Comparison of ENCODE assay signal across 20 cellular contexts in the genomic region with DNA sequence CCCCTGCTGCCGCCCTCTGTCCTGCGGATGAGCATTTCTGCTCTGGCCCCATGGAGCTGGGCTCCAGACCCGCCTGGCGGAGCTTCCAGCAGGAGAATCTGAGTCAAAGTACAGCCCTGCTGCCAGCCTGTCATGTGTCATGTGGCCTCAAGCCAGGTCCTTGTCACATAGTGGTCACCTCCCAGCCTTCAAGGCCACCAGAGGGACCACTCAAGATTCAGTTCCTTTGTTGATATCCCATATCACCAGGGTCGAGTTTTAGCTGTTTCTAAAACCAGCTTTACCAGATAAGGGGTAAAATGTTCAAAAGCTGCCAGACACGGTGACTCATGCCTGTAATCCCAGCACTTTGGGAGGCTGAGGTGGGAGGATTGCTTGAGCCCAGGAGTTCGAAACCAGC. TPM values are rescaled to one million over a fixed set of nuclear protein-coding genes. Genes with fewer than 3 reads are reported as not detected.
DNase-seq lines count a peak whose midpoint lies in the region; ATAC-seq and TF ChIP-seq lines count a peak whose summit lies in the region.
"Had no signal": no experiment of that assay in that cellular context is flagged by ENCODE, and none has a peak within 500 bp of the region (broad histone marks: within the 10 kb centered on the region; RNA-seq: fewer than 3 reads in every experiment).

No MANE protein-coding gene starts in this region.

- peak overlapping the region; percentile 12 for H3K27ac Mint-ChIP-seq in chondrocyte (ENCODE audit: unreplicated experiment)
- H3K27ac Mint-ChIP-seq: activated CD4-positive, alpha-beta memory T cell treated with anti-CD3 and anti-CD28 coated beads, Interleukin-2, amount 10 ng/mL, durations not matched to agents 7 days and 5 days; activated naive CD8-positive, alpha-beta T cell; CD8-positive, alpha-beta T cell; endodermal cell; natural killer cell treated with Interleukin-12 subunit alpha and Interleukin-12 subunit beta and Interleukin-15 and Interleukin-18, amount 100 ng/mL, for 72 hours had no signal

- no peaks in the 10 kb centered on the region for H3K27me3 Mint-ChIP-seq in chondrocyte (ENCODE audit: low read depth)
- H3K27me3 Mint-ChIP-seq: activated CD4-positive, alpha-beta memory T cell treated with anti-CD3 and anti-CD28 coated beads, Interleukin-2, amount 10 ng/mL, durations not matched to agents 7 days and 5 days; activated naive CD8-positive, alpha-beta T cell; natural killer cell treated with Interleukin-12 subunit alpha and Interleukin-12 subunit beta and Interleukin-15 and Interleukin-18, amount 100 ng/mL, for 72 hours had no signal

- TF ChIP-seq CTCF in chondrocyte (IDR thresholded peaks at IDR 0.05) = no peak

- H3K36me3 Mint-ChIP-seq in chondrocyte (ENCODE audit: low read depth) = peaks cover 20% of the 10 kb centered on the region

- no peaks in the 10 kb centered on the region for H3K9me3 Mint-ChIP-seq in chondrocyte (ENCODE audit: low read depth)
- H3K9me3 Mint-ChIP-seq: activated CD4-positive, alpha-beta memory T cell treated with anti-CD3 and anti-CD28 coated beads, Interleukin-2, amount 10 ng/mL, durations not matched to agents 7 days and 5 days; CD8-positive, alpha-beta T cell; endodermal cell; natural killer cell treated with Interleukin-12 subunit alpha and Interleukin-12 subunit beta and Interleukin-15 and Interleukin-18, amount 100 ng/mL, for 72 hours had no signal

- DNase-seq in AG08395 (ENCODE audit: low spot score) (peak; percentile 59), M059J (ENCODE audit: low read depth) (peak; percentile 40), chondrocyte (ENCODE audit: low spot score) (no peak), kidney tubule cell (ENCODE audit: low spot score) (peak; percentile 5), GM03348 (ENCODE audit: low spot score) (no peak)
- DNase-seq: activated CD4-positive, alpha-beta memory T cell treated with anti-CD3 and anti-CD28 coated beads, Interleukin-2, amount 10 ng/mL, durations not matched to agents 7 days and 5 days; activated T-cell treated with anti-CD3 and anti-CD28 coated beads, Interleukin-2, amount 50 U/mL, for 48 hours; CD8-positive, alpha-beta T cell; central memory CD4-positive, alpha-beta T cell; DND-41; endodermal cell; NCI-H146; NCI-H446; stimulated activated CD4-positive, alpha-beta T cell treated with anti-CD3 and anti-CD28 coated beads, Interleukin-15, amount 100 ng/mL, for 24 hours; stimulated activated naive CD8-positive, alpha-beta T cell treated with anti-CD3 and anti-CD28 coated beads, Interleukin-15, Interleukin-2, amounts not matched to agents 100 U/mL and 50 U/mL, for 24 hours had no signal

- ATAC-seq in GM19397 (IDR thresholded peaks at IDR 0.05; ENCODE audit: unreplicated experiment) (no peak), HG02571 (IDR thresholded peaks at IDR 0.05; ENCODE audit: unreplicated experiment) (no peak), GM18868 (IDR thresholded peaks at IDR 0.05; ENCODE audit: unreplicated experiment) (no peak)
- ATAC-seq: CD8-positive, alpha-beta T cell; natural killer cell treated with Interleukin-12 subunit alpha and Interleukin-12 subunit beta and Interleukin-15 and Interleukin-18, amount 100 ng/mL, for 72 hours; stimulated activated naive CD8-positive, alpha-beta T cell treated with anti-CD3 and anti-CD28 coated beads, Interleukin-15, Interleukin-2, amounts not matched to agents 100 U/mL and 50 U/mL, for 24 hours had no signal

- no peaks in the 10 kb centered on the region for H3K4me1 Mint-ChIP-seq in chondrocyte (ENCODE audit: low read depth)
- H3K4me1 Mint-ChIP-seq: activated CD4-positive, alpha-beta memory T cell treated with anti-CD3 and anti-CD28 coated beads, Interleukin-2, amount 10 ng/mL, durations not matched to agents 7 days and 5 days; endodermal cell had no signal

- no peak overlapping the region for H3K4me3 Mint-ChIP-seq in chondrocyte (ENCODE audit: unreplicated experiment)
- H3K4me3 Mint-ChIP-seq: activated CD4-positive, alpha-beta memory T cell treated with anti-CD3 and anti-CD28 coated beads, Interleukin-2, amount 10 ng/mL, durations not matched to agents 7 days and 5 days; activated naive CD8-positive, alpha-beta T cell; CD8-positive, alpha-beta T cell; endodermal cell; natural killer cell treated with Interleukin-12 subunit alpha and Interleukin-12 subunit beta and Interleukin-15 and Interleukin-18, amount 100 ng/mL, for 72 hours had no signal

RNA-seq across cellular contexts. Expression of gene THOP1, which starts 13.4 kb away (rescaled TPM):
- total RNA-seq in M059J (2014; rRNA removed; shearing (Covaris generic)) = 61.7 and 134 TPM in 2 replicates
- 46.9 to 78.0 TPM (median 48.4 TPM) in 3 replicates for total RNA-seq in chondrocyte

RNA-seq across cellular contexts. Expression of gene SGTA, which starts 15.7 kb away (rescaled TPM):
- 60.4 and 87.9 TPM in 2 replicates for total RNA-seq in M059J (2014; rRNA removed; shearing (Covaris generic))
- 36.6 to 42.2 TPM (median 37.7 TPM) in 3 replicates for total RNA-seq in chondrocyte

RNA-seq across cellular contexts. Expression of gene ZNF554, which starts 20.9 kb away (rescaled TPM):
- total RNA-seq in M059J (2014; rRNA removed; shearing (Covaris generic)) = 4.6 and 4.9 TPM in 2 replicates
- total RNA-seq in chondrocyte = 4.1 to 4.5 TPM (median 4.4 TPM) in 3 replicates

RNA-seq across cellular contexts. Expression of gene ZNF555, which starts 42.5 kb away (rescaled TPM):
- 8.3 and 8.7 TPM in 2 replicates for total RNA-seq in M059J (2014; rRNA removed; shearing (Covaris generic))
- total RNA-seq in chondrocyte = 7.4 to 9.2 TPM (median 8.5 TPM) in 3 replicates

RNA-seq across cellular contexts. Expression of gene SLC39A3, which starts 58.9 kb away (rescaled TPM):
- 73.7 and 80.4 TPM in 2 replicates for total RNA-seq in M059J (2014; rRNA removed; shearing (Covaris generic))
- 28.2 to 34.0 TPM (median 32.7 TPM) in 3 replicates for total RNA-seq in chondrocyte

Comparison
In these comparisons a context has a peak if more than half of its experiments do, and no peak if none do; other contexts are left out.
1. DNase-seq: peak in AG08395 (single experiment), M059J (single experiment) and kidney tubule cell (single experiment); none in chondrocyte (single experiment) and GM03348 (single experiment).